Comparison of ENCODE assay signal across 8 cellular contexts in the genomic region with DNA sequence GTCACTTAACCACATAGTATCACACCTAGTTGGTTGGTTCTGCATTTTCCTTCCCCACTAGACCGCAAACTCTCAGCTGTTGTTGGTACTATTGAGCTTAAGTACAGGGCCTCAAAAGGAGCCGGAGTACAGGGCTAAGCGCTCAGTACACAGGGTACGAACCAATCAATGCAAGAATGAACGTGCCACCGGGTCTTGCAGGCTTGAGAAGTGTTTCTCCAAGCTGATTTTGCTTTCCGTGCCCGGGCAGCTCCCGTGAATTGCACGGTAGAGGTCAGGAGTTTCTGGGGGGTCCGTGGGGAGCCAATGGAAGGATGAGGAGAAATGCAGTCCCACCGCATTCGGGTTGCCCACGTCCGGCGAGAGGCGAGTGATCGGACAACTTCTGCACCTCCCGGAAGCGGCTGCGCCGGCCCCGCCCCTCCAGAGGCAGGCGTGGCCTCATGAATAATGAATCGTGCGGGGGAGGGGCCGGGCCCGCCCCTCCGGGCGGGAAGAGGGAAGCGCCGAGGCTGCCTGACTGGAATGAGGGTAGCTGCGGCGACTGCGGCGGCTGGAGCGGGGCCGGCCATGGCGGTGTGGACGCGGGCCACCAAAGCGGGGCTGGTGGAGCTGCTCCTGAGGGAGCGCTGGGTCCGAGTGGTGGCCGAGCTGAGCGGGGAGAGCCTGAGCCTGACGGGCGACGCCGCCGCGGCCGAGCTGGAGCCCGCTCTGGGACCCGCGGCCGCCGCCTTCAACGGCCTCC. TPM values are rescaled to one million over a fixed set of nuclear protein-coding genes. Genes with fewer than 3 reads are reported as not detected.
DNase-seq lines count a peak whose midpoint lies in the region; ATAC-seq and TF ChIP-seq lines count a peak whose summit lies in the region.

A gene (plus strand): TSS at position 523 of the 745 bp plus-strand sequence. CDS start 3 bp downstream, at position 526.

- H3K4me1 Mint-ChIP-seq in dendritic cell treated with granulocyte-macrophage colony-stimulating factor and Interleukin-4, amounts not matched to agents 40 ng/mL and 50 ng/mL, for 4 days (ENCODE audit: low read depth): peaks cover 35% of the 10 kb centered on the region

- no peaks in the 10 kb centered on the region for H3K27me3 ChIP-seq in BE2C
- H3K27me3 ChIP-seq in left lung: peaks cover 0 to 7% of the 10 kb centered on the region in 2 donors

- peak within 1 kb of the TSS; percentile 90 for H3K4me3 Mint-ChIP-seq in dendritic cell treated with granulocyte-macrophage colony-stimulating factor and Interleukin-4, amounts not matched to agents 40 ng/mL and 50 ng/mL, for 4 days

- H3K9me3 Mint-ChIP-seq in dendritic cell treated with granulocyte-macrophage colony-stimulating factor and Interleukin-4, amounts not matched to agents 40 ng/mL and 50 ng/mL, for 4 days: no peaks in the 10 kb centered on the region

- peaks cover 19% of the 10 kb centered on the region for H3K36me3 Mint-ChIP-seq in dendritic cell treated with granulocyte-macrophage colony-stimulating factor and Interleukin-4, amounts not matched to agents 40 ng/mL and 50 ng/mL, for 4 days (ENCODE audit: low read depth)

- no peaks in the 10 kb centered on the region for H3K9me3 ChIP-seq in BE2C
- no peaks in the 10 kb centered on the region for H3K9me3 ChIP-seq in left lung

- H3K27ac Mint-ChIP-seq in dendritic cell treated with granulocyte-macrophage colony-stimulating factor and Interleukin-4, amounts not matched to agents 40 ng/mL and 50 ng/mL, for 4 days: peak within 1 kb of the TSS; percentile 91

- H3K4me3 ChIP-seq in BE2C (ENCODE audit: low read depth, low read length) (peak within 1 kb of the TSS; percentile 89), left lung (peak within 1 kb of the TSS; percentile 74 to 85)

- peak; percentile 98 for DNase-seq in BE2C
- DNase-seq in NCI-H524 treated with DMSO at 0.1 percent for 48 hours (lab: John Stamatoyannopoulos, UW): peak; percentile 63
- DNase-seq in activated CD4-positive, alpha-beta T cell treated with anti-CD3 and anti-CD28 coated beads, Interleukin-2, amount 50 U/mL, for 1 hour: peak; percentile 72
- peak; percentile 94 to 99 for DNase-seq in left lung
- DNase-seq in stimulated activated CD4-positive, alpha-beta T cell treated with anti-CD3 and anti-CD28 coated beads, Interleukin-2, amount 100 ng/mL, for 48 hours: peak; percentile 77 to 79

- H3K4me1 ChIP-seq in BE2C (peaks cover 11% of the 10 kb centered on the region), left lung (peaks cover 14 to 47% of the 10 kb centered on the region in 2 donors)

- peak within 1 kb of the TSS; percentile 85 to 95 for H3K27ac ChIP-seq in left lung

- ATAC-seq in GM19043 (IDR thresholded peaks at IDR 0.05; ENCODE audit: low read depth, unreplicated experiment) (peak; percentile 79), HG03354 (IDR thresholded peaks at IDR 0.05; ENCODE audit: poor library complexity, severe bottlenecking, unreplicated experiment) (peak; percentile 86), left lung (peak; percentile 97)

- TF ChIP-seq CTCF in BE2C (IDR thresholded peaks at IDR 0.05; ENCODE audit: low read depth, low read length) (no peak), left lung (IDR thresholded peaks at IDR 0.05) (no peak)

- H3K27me3 Mint-ChIP-seq in dendritic cell treated with granulocyte-macrophage colony-stimulating factor and Interleukin-4, amounts not matched to agents 40 ng/mL and 50 ng/mL, for 4 days: peaks cover 46% of the 10 kb centered on the region

- H3K36me3 ChIP-seq in BE2C (no peaks in the 10 kb centered on the region), left lung (no peaks in the 10 kb centered on the region)

- intact Hi-C loops in dendritic cell treated with granulocyte-macrophage colony-stimulating factor and Interleukin-4, amounts not matched to agents 40 ng/mL and 50 ng/mL, for 4 days (cut with micrococcal nuclease): loop anchor here (2.0 to 5.0 kb wide), 2 partner anchors 16 to 35 kb away; no protein-coding TSS in a partner anchor
- intact Hi-C loops in left lung (cut with DNase I): no loop called here

RNA-seq across cellular contexts. Expression of the gene that starts here (rescaled TPM):
- polyA plus RNA-seq in BE2C (2012; ENCODE audit: insufficient read depth, insufficient read length, low read depth): 1.8 TPM
- total RNA-seq in left lung: 10 to 100 TPM; 38.4 to 47.3 TPM

Comparison
In these comparisons a context has a peak if more than half of its experiments do, and no peak if none do; other contexts are left out.
1. Peak in every context shown above with its lines: DNase-seq, ATAC-seq, H3K4me3 ChIP-seq and H3K27ac ChIP-seq.